ENCODE assay signal across 8 cellular contexts in the genomic region with DNA sequence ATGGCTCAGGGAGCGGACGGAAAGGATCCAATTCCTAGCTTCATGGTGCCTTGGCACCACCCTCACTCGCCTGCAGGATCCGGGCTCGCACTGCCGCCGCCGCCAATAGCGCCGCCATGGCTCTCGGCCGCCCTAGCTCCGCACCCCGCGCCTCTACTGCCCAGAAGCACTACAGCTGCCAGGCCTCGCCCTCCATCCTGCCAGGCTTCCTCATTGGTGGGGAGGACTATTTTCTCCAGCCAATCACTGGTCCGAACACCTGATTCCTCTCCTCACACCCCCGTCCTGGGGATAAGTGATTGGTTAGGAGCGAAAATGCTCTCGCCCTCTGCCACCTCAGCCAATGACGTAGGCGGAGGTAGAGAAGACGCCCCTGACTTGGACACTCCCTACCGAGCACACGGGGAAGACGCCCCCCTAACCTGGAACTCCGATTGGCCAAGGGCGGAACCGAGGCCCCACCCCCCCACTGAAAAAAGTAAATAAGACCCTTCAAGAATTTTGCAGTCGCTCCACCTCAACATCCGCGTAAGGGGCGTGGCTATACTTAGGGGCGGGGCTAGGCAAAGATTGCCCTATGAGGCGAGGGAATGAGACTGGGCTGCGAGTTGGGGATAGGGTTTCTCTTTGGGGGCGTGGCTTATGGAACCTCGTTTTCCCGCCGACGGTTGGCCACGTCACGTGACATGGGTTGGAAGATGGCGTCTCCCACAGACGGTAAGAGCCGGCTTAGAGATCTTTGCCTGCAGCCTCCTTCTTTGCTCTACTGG. TPM values are rescaled to one million over a fixed set of nuclear protein-coding genes. Genes with fewer than 3 reads are reported as not detected.
A peak's percentile ranks its signal among the peaks of the same experiment; 100 is the strongest.
DNase-seq lines count a peak whose midpoint lies in the region; ATAC-seq lines count a peak whose summit lies in the region.

A gene (minus strand): TSS at position 177 of the 770 bp plus-strand sequence. CDS start 59 bp downstream, at position 118.
A gene with protein sequence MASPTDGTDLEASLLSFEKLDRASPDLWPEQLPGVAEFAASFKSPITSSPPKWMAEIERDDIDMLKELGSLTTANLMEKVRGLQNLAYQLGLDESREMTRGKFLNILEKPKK (plus strand): TSS at position 680 of the 770 bp plus-strand sequence. CDS start 19 bp downstream, at position 699.

- H3K4me1 ChIP-seq in CD4-positive, CD25-positive, alpha-beta regulatory T cell (ENCODE audit: control insufficient read depth, insufficient read depth, low read length, poor library complexity, severe bottlenecking), result peaks cover 18% of the 10 kb centered on the region

- peak within 1 kb of the TSS; percentile 98 for H3K4me3 ChIP-seq in CD4-positive, CD25-positive, alpha-beta regulatory T cell (ENCODE audit: low read depth, low read length)

- peak within 1 kb of the TSS; percentile 76 to 98 (median 93) for H3K27ac Mint-ChIP-seq in CD4-positive, CD25-positive, alpha-beta regulatory T cell

- H3K27me3 ChIP-seq in CD4-positive, CD25-positive, alpha-beta regulatory T cell (ENCODE audit: control insufficient read depth, insufficient read depth, low read length), result no peaks in the 10 kb centered on the region

- peak; percentile 100 for DNase-seq in CD4-positive, CD25-positive, alpha-beta regulatory T cell
- peak; percentile 100 for DNase-seq in NCI-H748 treated with DMSO at 0.1 percent for 48 hours (lab: John Stamatoyannopoulos, UW)
- peak; percentile 100 for DNase-seq in activated CD4-positive, alpha-beta T cell treated with anti-CD3 and anti-CD28 coated beads, Interleukin-2, amount 50 U/mL, for 24 hours (ENCODE audit: low read depth in 1 of 2, low spot score in 1 of 2)
- peak; percentile 100 for DNase-seq in dedifferentiated amniotic fluid mesenchymal stem cell (ENCODE audit: extremely low spot score)
- DNase-seq in left lobe of liver (ENCODE audit: low spot score), result peak; percentile 100
- DNase-seq in stimulated activated CD4-positive, alpha-beta T cell treated with anti-CD3 and anti-CD28 coated beads, Interleukin-2, amount 100 ng/mL, for 4 hours (ENCODE audit: low read depth), result peak; percentile 100

- no peaks in the 10 kb centered on the region for H3K9me3 ChIP-seq in CD4-positive, CD25-positive, alpha-beta regulatory T cell (ENCODE audit: control insufficient read depth in 2 of 2, low read length in 2 of 2)

- peaks cover 15 to 48% (median 31%) of the 10 kb centered on the region in 4 donors for H3K4me1 Mint-ChIP-seq in CD4-positive, CD25-positive, alpha-beta regulatory T cell

- H3K4me3 Mint-ChIP-seq in CD4-positive, CD25-positive, alpha-beta regulatory T cell, result peak within 1 kb of the TSS; percentile 90 to 99 (median 94)

- H3K36me3 ChIP-seq in CD4-positive, CD25-positive, alpha-beta regulatory T cell (ENCODE audit: control insufficient read depth, insufficient read depth, low read length), result no peaks in the 10 kb centered on the region

- H3K36me3 Mint-ChIP-seq in CD4-positive, CD25-positive, alpha-beta regulatory T cell, result peaks cover 6% of the 10 kb centered on the region

- peak within 1 kb of the TSS; percentile 78 for H3K27ac ChIP-seq in CD4-positive, CD25-positive, alpha-beta regulatory T cell (ENCODE audit: insufficient read depth, low read length, poor library complexity, severe bottlenecking)

- H3K9me3 Mint-ChIP-seq in CD4-positive, CD25-positive, alpha-beta regulatory T cell, result no peaks in the 10 kb centered on the region

- ATAC-seq in CD4-positive, CD25-positive, alpha-beta regulatory T cell (ENCODE audit: low read depth in 2 of 2), result peak; percentile 92 to 93
- ATAC-seq in GM19395 (IDR thresholded peaks at IDR 0.05; ENCODE audit: unreplicated experiment) (peak; percentile 94), HG03565 (IDR thresholded peaks at IDR 0.05; ENCODE audit: unreplicated experiment) (peak; percentile 87), left lobe of liver (peak; percentile 84)

- H3K27me3 Mint-ChIP-seq in CD4-positive, CD25-positive, alpha-beta regulatory T cell, result no peaks in the 10 kb centered on the region

RNA-seq across cellular contexts. Expression of the first gene that starts in this region (rescaled TPM):
- 8.5 TPM for total RNA-seq in CD4-positive, CD25-positive, alpha-beta regulatory T cell
- 10 to 100 TPM; 22.0 to 31.1 (median 23.2) TPM for polyA plus RNA-seq in CD4-positive, CD25-positive, alpha-beta regulatory T cell
- 327 TPM for total RNA-seq in left lobe of liver

RNA-seq across cellular contexts. Expression of the second gene that starts in this region (rescaled TPM):
- 11.1 TPM for total RNA-seq in CD4-positive, CD25-positive, alpha-beta regulatory T cell
- polyA plus RNA-seq in CD4-positive, CD25-positive, alpha-beta regulatory T cell, result 10 to 100 TPM; 12.5 to 14.9 (median 14.4) TPM
- total RNA-seq in left lobe of liver, result 5.6 TPM

Comparison
In these comparisons a context has a peak if more than half of its experiments do, and no peak if none do; other contexts are left out.
1. Peak in every context shown above with its lines: DNase-seq, ATAC-seq, H3K4me3 ChIP-seq and H3K27ac ChIP-seq.
2. RNA of the first gene that starts in this region (total RNA-seq): 327 TPM in left lobe of liver (single experiment); 8.5 TPM in CD4-positive, CD25-positive, alpha-beta regulatory T cell (single experiment); every median in the first group is over 10 times any median in the second.